In the genomic region with DNA sequence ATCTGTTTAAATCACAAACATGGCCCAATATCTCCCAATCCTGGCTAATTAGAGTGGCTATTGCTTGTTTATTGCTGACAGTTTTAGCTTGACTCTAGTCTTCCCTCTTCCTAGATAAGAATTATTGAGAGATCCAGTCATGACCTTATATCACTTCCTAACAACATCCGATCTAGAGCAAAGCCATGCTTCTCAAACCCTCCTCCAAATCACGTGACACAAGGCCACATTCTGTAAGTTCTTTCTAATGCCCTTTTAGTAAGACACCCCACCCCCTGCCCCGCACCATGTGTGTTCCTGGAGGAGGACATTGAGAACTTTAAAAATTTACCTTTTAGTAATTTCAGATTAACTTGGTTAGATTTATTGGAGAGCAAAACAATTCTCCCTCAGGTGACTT, we compare ENCODE assay signal across 1 cellular context.
TF ChIP-seq lines count a peak whose summit lies in the region.

No MANE protein-coding gene starts in this region.

TF ChIP-seq in GM23338, 12 proteins besides CTCF, POLR2A, EP300 and RAD21 (continued from another document):
- TF ChIP-seq, protein P1, sequence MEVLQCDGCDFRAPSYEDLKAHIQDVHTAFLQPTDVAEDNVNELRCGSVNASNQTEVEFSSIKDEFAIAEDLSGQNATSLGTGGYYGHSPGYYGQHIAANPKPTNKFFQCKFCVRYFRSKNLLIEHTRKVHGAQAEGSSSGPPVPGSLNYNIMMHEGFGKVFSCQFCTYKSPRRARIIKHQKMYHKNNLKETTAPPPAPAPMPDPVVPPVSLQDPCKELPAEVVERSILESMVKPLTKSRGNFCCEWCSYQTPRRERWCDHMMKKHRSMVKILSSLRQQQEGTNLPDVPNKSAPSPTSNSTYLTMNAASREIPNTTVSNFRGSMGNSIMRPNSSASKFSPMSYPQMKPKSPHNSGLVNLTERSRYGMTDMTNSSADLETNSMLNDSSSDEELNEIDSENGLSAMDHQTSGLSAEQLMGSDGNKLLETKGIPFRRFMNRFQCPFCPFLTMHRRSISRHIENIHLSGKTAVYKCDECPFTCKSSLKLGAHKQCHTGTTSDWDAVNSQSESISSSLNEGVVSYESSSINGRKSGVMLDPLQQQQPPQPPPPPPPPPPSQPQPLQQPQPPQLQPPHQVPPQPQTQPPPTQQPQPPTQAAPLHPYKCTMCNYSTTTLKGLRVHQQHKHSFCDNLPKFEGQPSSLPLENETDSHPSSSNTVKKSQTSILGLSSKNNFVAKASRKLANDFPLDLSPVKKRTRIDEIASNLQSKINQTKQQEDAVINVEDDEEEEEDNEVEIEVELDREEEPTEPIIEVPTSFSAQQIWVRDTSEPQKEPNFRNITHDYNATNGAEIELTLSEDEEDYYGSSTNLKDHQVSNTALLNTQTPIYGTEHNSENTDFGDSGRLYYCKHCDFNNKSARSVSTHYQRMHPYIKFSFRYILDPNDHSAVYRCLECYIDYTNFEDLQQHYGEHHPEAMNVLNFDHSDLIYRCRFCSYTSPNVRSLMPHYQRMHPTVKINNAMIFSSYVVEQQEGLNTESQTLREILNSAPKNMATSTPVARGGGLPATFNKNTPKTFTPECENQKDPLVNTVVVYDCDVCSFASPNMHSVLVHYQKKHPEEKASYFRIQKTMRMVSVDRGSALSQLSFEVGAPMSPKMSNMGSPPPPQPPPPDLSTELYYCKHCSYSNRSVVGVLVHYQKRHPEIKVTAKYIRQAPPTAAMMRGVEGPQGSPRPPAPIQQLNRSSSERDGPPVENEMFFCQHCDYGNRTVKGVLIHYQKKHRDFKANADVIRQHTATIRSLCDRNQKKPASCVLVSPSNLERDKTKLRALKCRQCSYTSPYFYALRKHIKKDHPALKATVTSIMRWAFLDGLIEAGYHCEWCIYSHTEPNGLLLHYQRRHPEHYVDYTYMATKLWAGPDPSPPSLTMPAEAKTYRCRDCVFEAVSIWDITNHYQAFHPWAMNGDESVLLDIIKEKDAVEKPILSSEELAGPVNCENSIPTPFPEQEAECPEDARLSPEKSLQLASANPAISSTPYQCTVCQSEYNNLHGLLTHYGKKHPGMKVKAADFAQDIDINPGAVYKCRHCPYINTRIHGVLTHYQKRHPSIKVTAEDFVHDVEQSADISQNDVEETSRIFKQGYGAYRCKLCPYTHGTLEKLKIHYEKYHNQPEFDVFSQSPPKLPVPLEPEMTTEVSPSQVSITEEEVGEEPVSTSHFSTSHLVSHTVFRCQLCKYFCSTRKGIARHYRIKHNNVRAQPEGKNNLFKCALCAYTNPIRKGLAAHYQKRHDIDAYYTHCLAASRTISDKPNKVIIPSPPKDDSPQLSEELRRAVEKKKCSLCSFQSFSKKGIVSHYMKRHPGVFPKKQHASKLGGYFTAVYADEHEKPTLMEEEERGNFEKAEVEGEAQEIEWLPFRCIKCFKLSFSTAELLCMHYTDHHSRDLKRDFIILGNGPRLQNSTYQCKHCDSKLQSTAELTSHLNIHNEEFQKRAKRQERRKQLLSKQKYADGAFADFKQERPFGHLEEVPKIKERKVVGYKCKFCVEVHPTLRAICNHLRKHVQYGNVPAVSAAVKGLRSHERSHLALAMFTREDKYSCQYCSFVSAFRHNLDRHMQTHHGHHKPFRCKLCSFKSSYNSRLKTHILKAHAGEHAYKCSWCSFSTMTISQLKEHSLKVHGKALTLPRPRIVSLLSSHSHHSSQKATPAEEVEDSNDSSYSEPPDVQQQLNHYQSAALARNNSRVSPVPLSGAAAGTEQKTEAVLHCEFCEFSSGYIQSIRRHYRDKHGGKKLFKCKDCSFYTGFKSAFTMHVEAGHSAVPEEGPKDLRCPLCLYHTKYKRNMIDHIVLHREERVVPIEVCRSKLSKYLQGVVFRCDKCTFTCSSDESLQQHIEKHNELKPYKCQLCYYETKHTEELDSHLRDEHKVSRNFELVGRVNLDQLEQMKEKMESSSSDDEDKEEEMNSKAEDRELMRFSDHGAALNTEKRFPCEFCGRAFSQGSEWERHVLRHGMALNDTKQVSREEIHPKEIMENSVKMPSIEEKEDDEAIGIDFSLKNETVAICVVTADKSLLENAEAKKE (CRISPR knock-in tag; IDR thresholded peaks at IDR 0.05) = no peak
- TF ChIP-seq STAT1 (IDR thresholded peaks at IDR 0.05; ENCODE audit: unreplicated experiment) (no peak), ZNF331 (CRISPR knock-in tag; IDR thresholded peaks at IDR 0.05; ENCODE audit: low read depth) (no peak), ZNF114 (CRISPR knock-in tag; IDR thresholded peaks at IDR 0.05) (no peak), JUNB (IDR thresholded peaks at IDR 0.05; ENCODE audit: unreplicated experiment) (no peak), EZH2 (IDR thresholded peaks at IDR 0.05; ENCODE audit: low read depth, unreplicated experiment) (no peak)
